In the genomic region with DNA sequence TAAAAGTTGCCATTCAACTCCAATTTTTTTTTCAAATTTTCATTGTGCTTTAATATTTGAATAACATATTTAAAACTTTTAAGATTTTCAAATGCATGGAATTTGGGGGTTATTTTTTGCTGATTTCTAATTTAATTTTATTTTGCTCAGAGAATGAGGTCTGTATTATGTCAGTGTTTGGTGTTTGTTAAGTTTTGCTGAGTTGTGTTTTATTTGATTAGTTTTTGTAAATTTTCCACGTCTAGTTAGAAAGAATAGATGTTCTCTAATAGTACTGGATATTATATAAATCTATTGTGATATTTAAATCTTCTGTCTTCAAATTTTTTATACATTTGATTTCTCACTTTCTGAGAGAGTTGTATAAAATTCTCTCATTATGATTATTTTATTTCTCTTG, we compare ENCODE assay signal across 26 cellular contexts.
"Had no signal": no experiment of that assay in that cellular context is flagged by ENCODE, and none has a peak within 500 bp of the region (broad histone marks: within the 10 kb centered on the region; RNA-seq: fewer than 3 reads in every experiment).

No MANE protein-coding gene starts in this region.

- H3K9me3 ChIP-seq: heart left ventricle, left lung, lower lobe of right lung, psoas muscle, spleen, suprapubic skin, thoracic aorta, tibial artery, upper lobe of right lung had no signal

- H2AFZ ChIP-seq: parathyroid adenoma had no signal

- H3K4me1 ChIP-seq: heart left ventricle, left lung, lower lobe of right lung, psoas muscle, spleen, suprapubic skin, tibial artery, upper lobe of right lung had no signal

- DNase-seq: heart left ventricle; hypothalamus; immature natural killer cell; islet precursor cell; kidney glomerular epithelial cell; left cardiac atrium; left lung; lower lobe of right lung; mammary epithelial cell; mesenchymal stem cell; naive thymus-derived CD8-positive, alpha-beta T cell; nucleus accumbens; psoas muscle; spleen; stimulated activated CD4-positive, alpha-beta T cell treated with anti-CD3 and anti-CD28 coated beads, Interleukin-4, amount 100 ng/mL, for 24 hours; stimulated activated naive CD4-positive, alpha-beta T cell; tibial artery; trophoblast cell; upper lobe of right lung had no signal

- FAIRE-seq: urothelium cell line had no signal

- H3K79me2 ChIP-seq: parathyroid adenoma had no signal

- H3K4me3 ChIP-seq: heart left ventricle, left lung, lower lobe of right lung, psoas muscle, skin epidermis, spleen, suprapubic skin, thoracic aorta, tibial artery, upper lobe of right lung had no signal

- H3K36me3 ChIP-seq: heart left ventricle, left lung, lower lobe of right lung, spleen, suprapubic skin, thoracic aorta, tibial artery, upper lobe of right lung had no signal

- H3K27ac ChIP-seq: heart left ventricle, left lung, lower lobe of right lung, parathyroid adenoma, psoas muscle, skin epidermis, spleen, suprapubic skin, thoracic aorta, tibial artery, upper lobe of right lung had no signal

- H3K27me3 ChIP-seq: heart left ventricle, left lung, spleen, suprapubic skin, tibial artery, upper lobe of right lung had no signal

- ATAC-seq: heart left ventricle; left cardiac atrium; left lung; lower lobe of right lung; naive thymus-derived CD8-positive, alpha-beta T cell; psoas muscle; sciatic nerve; stimulated activated effector memory CD8-positive, alpha-beta T cell treated with anti-CD3 and anti-CD28 coated beads, Interleukin-12 subunit alpha, Interleukin-12 subunit beta, amount 100 ng/mL, for 72 hours; upper lobe of right lung had no signal

- H3K9ac ChIP-seq: parathyroid adenoma had no signal
